8 cellular contexts compared by ENCODE assay signal in genomic region chr17:45431531-45432404, GRCh38. TPM values are rescaled to one million over a fixed set of nuclear protein-coding genes. Genes with fewer than 3 reads are reported as not detected.
A peak's percentile ranks its signal among the peaks of the same experiment; 100 is the strongest.
DNase-seq lines count a peak whose midpoint lies in the region; ATAC-seq and TF ChIP-seq lines count a peak whose summit lies in the region.

No MANE protein-coding gene starts in this region.

- H3K27me3 Mint-ChIP-seq in activated CD8-positive, alpha-beta memory T cell treated with anti-CD3 and anti-CD28 coated beads, Interleukin-2, amount 10 ng/mL, durations not matched to agents 7 days and 5 days = no peaks in the 10 kb centered on the region

- no peaks in the 10 kb centered on the region for H3K9me3 Mint-ChIP-seq in activated CD8-positive, alpha-beta memory T cell treated with anti-CD3 and anti-CD28 coated beads, Interleukin-2, amount 10 ng/mL, durations not matched to agents 7 days and 5 days (ENCODE audit: low read depth)

- peaks cover 15% of the 10 kb centered on the region in 2 donors for H3K36me3 ChIP-seq in muscle layer of duodenum (ENCODE audit: control insufficient read depth in 1 of 2, insufficient read depth in 2 of 2, low read length in 2 of 2)

- peaks cover 13% of the 10 kb centered on the region for H3K27me3 ChIP-seq in muscle layer of duodenum (ENCODE audit: low read depth, low read length)

- peak; percentile 48 for ATAC-seq in HG03439 (IDR thresholded peaks at IDR 0.05; ENCODE audit: unreplicated experiment)
- peak; percentile 86 for ATAC-seq in activated CD8-positive, alpha-beta memory T cell treated with anti-CD3 and anti-CD28 coated beads, Interleukin-2, amount 10 ng/mL, durations not matched to agents 7 days and 5 days

- H3K4me3 Mint-ChIP-seq in activated CD8-positive, alpha-beta memory T cell treated with anti-CD3 and anti-CD28 coated beads, Interleukin-2, amount 10 ng/mL, durations not matched to agents 7 days and 5 days = peak overlapping the region; percentile 86

- CTCF ChIA-PET in activated CD8-positive, alpha-beta memory T cell treated with anti-CD3 and anti-CD28 coated beads, Interleukin-2, amount 10 ng/mL, durations not matched to agents 7 days and 5 days (lab: Charles Lee) = interaction anchor here (0.7 to 1.5 kb wide), 6 partner anchors 24 to 234 kb away, joined by 3 to 6 read pairs (median 4); partner anchors contain the start of genes MAP3K14 and PLEKHM1

- H3K27ac ChIP-seq in muscle layer of duodenum (ENCODE audit: low read length) = no peak overlapping the region

- peak; percentile 46 for TF ChIP-seq POLR2A in GM18526 (IDR thresholded peaks at IDR 0.05; ENCODE audit: extremely low read depth, insufficient read length)

- H3K4me3 ChIP-seq in muscle layer of duodenum (ENCODE audit: low read depth in 1 of 2, low read length in 2 of 2) = peak overlapping the region; percentile 50 to 66

- no peaks in the 10 kb centered on the region for H3K9me3 ChIP-seq in muscle layer of duodenum (ENCODE audit: control insufficient read depth in 1 of 2, low read length in 2 of 2)

- peaks cover 26% of the 10 kb centered on the region for H3K4me1 Mint-ChIP-seq in activated CD8-positive, alpha-beta memory T cell treated with anti-CD3 and anti-CD28 coated beads, Interleukin-2, amount 10 ng/mL, durations not matched to agents 7 days and 5 days

- peaks cover 0 to 42% of the 10 kb centered on the region in 2 donors for H3K4me1 ChIP-seq in muscle layer of duodenum (ENCODE audit: control insufficient read depth in 1 of 2, insufficient read depth in 2 of 2, low read length in 2 of 2)

- peak overlapping the region; percentile 88 for H3K27ac Mint-ChIP-seq in activated CD8-positive, alpha-beta memory T cell treated with anti-CD3 and anti-CD28 coated beads, Interleukin-2, amount 10 ng/mL, durations not matched to agents 7 days and 5 days

- DNase-seq in 8988T (peak; percentile 99), NOMO-1 (lab: John Stamatoyannopoulos, UW; ENCODE audit: unreplicated experiment in 2 of 2) (peak; percentile 68 to 83), epidermal melanocyte (ENCODE audit: insufficient read length, low spot score) (peak; percentile 69)
- peak; percentile 94 for DNase-seq in activated CD8-positive, alpha-beta memory T cell treated with anti-CD3 and anti-CD28 coated beads, Interleukin-2, amount 10 ng/mL, durations not matched to agents 7 days and 5 days
- peak; percentile 70 for DNase-seq in stimulated activated naive CD4-positive, alpha-beta T cell treated with Interleukin-2 at 50 U/mL for 16 hours (lab: John Stamatoyannopoulos, UW)

- peaks cover 7% of the 10 kb centered on the region for H3K36me3 Mint-ChIP-seq in activated CD8-positive, alpha-beta memory T cell treated with anti-CD3 and anti-CD28 coated beads, Interleukin-2, amount 10 ng/mL, durations not matched to agents 7 days and 5 days

RNA-seq across cellular contexts. Expression of gene ARHGAP27, which starts 0.9 kb away (rescaled TPM):
- 100 to 1,000 TPM in 1 of 2 experiments, 10 to 100 TPM in 1; 79.5 to 104 TPM for total RNA-seq in activated CD8-positive, alpha-beta memory T cell treated with anti-CD3 and anti-CD28 coated beads, Interleukin-2, amount 10 ng/mL, durations not matched to agents 7 days and 5 days

RNA-seq across cellular contexts. Expression of gene PLEKHM1, which starts 58.8 kb away (rescaled TPM):
- total RNA-seq in activated CD8-positive, alpha-beta memory T cell treated with anti-CD3 and anti-CD28 coated beads, Interleukin-2, amount 10 ng/mL, durations not matched to agents 7 days and 5 days = 10 to 100 TPM; 49.0 to 51.2 TPM
